Comparison of ENCODE assay signal across 10 cellular contexts in the genomic region with DNA sequence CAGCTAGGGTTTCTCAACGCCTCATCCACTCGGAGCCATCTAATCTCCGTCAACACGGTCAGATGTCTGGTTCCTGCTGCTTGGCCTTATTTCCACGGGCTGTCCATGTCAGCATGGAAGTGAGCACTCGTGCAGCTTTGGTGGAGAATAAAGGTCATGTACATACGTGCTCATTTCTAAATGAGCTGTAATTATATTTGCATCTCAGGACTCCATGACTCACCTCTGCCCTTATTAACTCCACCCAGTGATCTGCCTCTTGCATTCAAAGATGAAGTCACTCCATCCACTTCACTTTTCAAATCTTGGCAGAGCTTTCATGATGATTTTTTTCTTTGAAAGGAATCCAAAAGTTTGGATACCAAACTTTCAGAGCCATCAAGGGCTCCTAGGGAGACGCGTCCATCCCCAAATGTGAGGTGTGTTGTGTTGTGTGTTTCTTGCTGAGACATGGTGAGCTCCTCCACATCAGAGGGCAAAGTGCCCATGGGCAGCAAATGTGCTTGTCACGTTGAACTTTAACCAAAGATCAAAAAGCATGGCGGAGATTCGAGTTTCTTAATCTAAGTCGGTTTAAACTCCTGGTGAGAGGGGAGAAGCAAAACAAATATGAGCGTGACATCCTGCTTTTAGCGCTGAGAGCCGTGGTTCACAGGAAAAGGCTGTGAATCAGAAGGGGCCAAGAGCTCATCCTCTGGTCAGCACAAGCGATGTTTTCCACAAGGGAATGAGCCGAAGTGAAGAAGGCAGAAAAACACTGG.
A peak's percentile ranks its signal among the peaks of the same experiment; 100 is the strongest.
DNase-seq lines count a peak whose midpoint lies in the region; ATAC-seq and TF ChIP-seq lines count a peak whose summit lies in the region.
"Had no signal": no experiment of that assay in that cellular context is flagged by ENCODE, and none has a peak within 500 bp of the region (broad histone marks: within the 10 kb centered on the region; RNA-seq: fewer than 3 reads in every experiment).

No MANE protein-coding gene starts in this region.

- DNase-seq in EL (peak; percentile 69), NCI-H146 treated with DMSO at 0.1 percent for 48 hours (lab: John Stamatoyannopoulos, UW; ENCODE audit: unreplicated experiment) (peak; percentile 11), epithelial cell of prostate (ENCODE audit: low read depth, low spot score) (peak; percentile 71), osteocyte (ENCODE audit: extremely low spot score, unreplicated experiment) (no peak), activated gamma-delta T cell (lab: John Stamatoyannopoulos, UW) (no peak), SK-N-DZ (ENCODE audit: low spot score) (no peak)
- DNase-seq in activated CD4-positive, alpha-beta memory T cell treated with anti-CD3 and anti-CD28 coated beads for 36 hours = no peak
- DNase-seq: NCI-H345, nucleus accumbens had no signal

- TF ChIP-seq CTCF in osteocyte (IDR thresholded peaks at IDR 0.05) = no peak

- CTCF ChIA-PET in activated CD4-positive, alpha-beta memory T cell treated with anti-CD3 and anti-CD28 coated beads for 36 hours (lab: Charles Lee) = interaction anchor here (1.1 kb wide), 1 partner anchor 64 kb away, joined by 3 read pairs; no protein-coding TSS in a partner anchor

- intact Hi-C loops in activated CD4-positive, alpha-beta memory T cell treated with anti-CD3 and anti-CD28 coated beads for 36 hours (cut with micrococcal nuclease) = loop anchor here (5.0 to 10.0 kb wide), 5 partner anchors 47 to 303 kb away; partner anchors contain the start of genes ERRFI1 and TNFRSF9

- H3K27me3 Mint-ChIP-seq in osteocyte (ENCODE audit: unreplicated experiment) = no peaks in the 10 kb centered on the region
- peaks cover 9% of the 10 kb centered on the region for H3K27me3 Mint-ChIP-seq in activated CD4-positive, alpha-beta memory T cell treated with anti-CD3 and anti-CD28 coated beads for 36 hours

- H3K4me1 Mint-ChIP-seq in osteocyte (ENCODE audit: unreplicated experiment) = peaks cover 85% of the 10 kb centered on the region
- H3K4me1 Mint-ChIP-seq in activated CD4-positive, alpha-beta memory T cell treated with anti-CD3 and anti-CD28 coated beads for 36 hours (ENCODE audit: low read depth) = peaks cover 48% of the 10 kb centered on the region

- no peaks in the 10 kb centered on the region for H3K9me3 Mint-ChIP-seq in osteocyte (ENCODE audit: unreplicated experiment)
- no peaks in the 10 kb centered on the region for H3K9me3 Mint-ChIP-seq in activated CD4-positive, alpha-beta memory T cell treated with anti-CD3 and anti-CD28 coated beads for 36 hours

- H3K4me3 Mint-ChIP-seq in osteocyte (ENCODE audit: unreplicated experiment) = peak overlapping the region; percentile 12
- H3K4me3 Mint-ChIP-seq in activated CD4-positive, alpha-beta memory T cell treated with anti-CD3 and anti-CD28 coated beads for 36 hours = no peak overlapping the region

- H3K27ac ChIP-seq in epithelial cell of prostate = peak overlapping the region; percentile 100

- peak overlapping the region; percentile 97 for H3K27ac Mint-ChIP-seq in osteocyte (ENCODE audit: unreplicated experiment)
- no peak overlapping the region for H3K27ac Mint-ChIP-seq in activated CD4-positive, alpha-beta memory T cell treated with anti-CD3 and anti-CD28 coated beads for 36 hours

- POLR2A ChIA-PET in activated CD4-positive, alpha-beta memory T cell treated with anti-CD3 and anti-CD28 coated beads for 36 hours (lab: Charles Lee) = no interaction called here

- no peak for ATAC-seq in GM18868 (IDR thresholded peaks at IDR 0.05; ENCODE audit: unreplicated experiment)

- H3K36me3 Mint-ChIP-seq in osteocyte (ENCODE audit: unreplicated experiment) = peaks cover 3% of the 10 kb centered on the region
- no peaks in the 10 kb centered on the region for H3K36me3 Mint-ChIP-seq in activated CD4-positive, alpha-beta memory T cell treated with anti-CD3 and anti-CD28 coated beads for 36 hours

Comparison
In these comparisons a context has a peak if more than half of its experiments do, and no peak if none do; other contexts are left out.
1. DNase-seq: peak in EL (single experiment), NCI-H146 treated with DMSO at 0.1 percent for 48 hours (single experiment) and epithelial cell of prostate (single experiment); none in osteocyte (single experiment), activated CD4-positive, alpha-beta memory T cell treated with anti-CD3 and anti-CD28 coated beads for 36 hours (single experiment), activated gamma-delta T cell (single experiment) and SK-N-DZ (single experiment).